Comparison of ENCODE assay signal across 29 cellular contexts in the genomic region with DNA sequence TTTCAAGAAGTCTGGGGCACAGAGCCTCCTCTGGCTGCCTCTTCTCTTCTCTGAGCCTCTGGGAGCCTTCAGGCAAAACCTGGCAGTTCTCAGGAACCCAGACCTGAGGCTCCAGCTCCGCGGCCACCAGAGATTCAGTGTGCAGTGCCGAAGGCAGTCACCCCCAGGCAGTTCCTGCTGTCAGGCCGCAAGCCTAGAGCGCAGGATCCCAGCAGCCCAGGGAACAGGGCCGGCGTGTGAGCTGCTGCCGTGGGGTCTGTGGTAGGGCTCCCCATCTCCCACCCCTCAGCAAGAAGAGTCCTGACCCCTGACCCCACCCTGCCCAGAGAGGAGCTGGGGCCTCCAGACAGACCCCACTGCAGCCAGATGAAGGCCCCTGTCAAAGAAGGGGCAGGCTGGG.
A peak's percentile ranks its signal among the peaks of the same experiment; 100 is the strongest.
DNase-seq lines count a peak whose midpoint lies in the region; ATAC-seq and TF ChIP-seq lines count a peak whose summit lies in the region.
"Had no signal": no experiment of that assay in that cellular context is flagged by ENCODE, and none has a peak within 500 bp of the region (broad histone marks: within the 10 kb centered on the region; RNA-seq: fewer than 3 reads in every experiment).

No MANE protein-coding gene starts in this region.

- no peaks in the 10 kb centered on the region for H3K36me3 ChIP-seq in left ventricle myocardium inferior
- no peaks in the 10 kb centered on the region for H3K36me3 ChIP-seq in NT2/D1 (ENCODE audit: insufficient read depth, insufficient read length, low read length)
- no peaks in the 10 kb centered on the region for H3K36me3 ChIP-seq in mucosa of descending colon (ENCODE audit: low read depth)
- H3K36me3 ChIP-seq in aorta (ENCODE audit: control insufficient read depth in 1 of 2, insufficient read depth in 2 of 2, low read length in 1 of 2): no peaks in the 10 kb centered on the region
- H3K36me3 ChIP-seq: Peyer's patch, SJCRH30 had no signal

- no peaks in the 10 kb centered on the region for H3K9me3 ChIP-seq in right cardiac atrium (ENCODE audit: control insufficient read depth, low read length)
- no peaks in the 10 kb centered on the region for H3K9me3 ChIP-seq in left ventricle myocardium inferior (replicated peaks)
- no peaks in the 10 kb centered on the region for H3K9me3 ChIP-seq in NT2/D1 (ENCODE audit: insufficient read depth, low read length)
- no peaks in the 10 kb centered on the region for H3K9me3 ChIP-seq in mucosa of descending colon
- no peaks in the 10 kb centered on the region for H3K9me3 ChIP-seq in aorta (ENCODE audit: control insufficient read depth, low read length)
- H3K9me3 ChIP-seq: A549, Caco-2, Peyer's patch, SJCRH30 had no signal

- ATAC-seq in right cardiac atrium: no peak
- no peak for ATAC-seq in mucosa of descending colon
- ATAC-seq in aorta (ENCODE audit: low FRiP score): no peak
- no peak for ATAC-seq in HG03460 (IDR thresholded peaks at IDR 0.05; ENCODE audit: unreplicated experiment)
- ATAC-seq: A549, SK-N-SH treated with all-trans-retinoic acid at 6 μM for 48 hours had no signal

- H3K4me1 ChIP-seq in right cardiac atrium (ENCODE audit: control insufficient read depth, insufficient read depth, low read length): no peaks in the 10 kb centered on the region
- H3K4me1 ChIP-seq in left ventricle myocardium inferior: no peaks in the 10 kb centered on the region
- peaks cover 9% of the 10 kb centered on the region for H3K4me1 ChIP-seq in NT2/D1 (ENCODE audit: insufficient read depth, insufficient read length)
- no peaks in the 10 kb centered on the region for H3K4me1 ChIP-seq in mucosa of descending colon (ENCODE audit: low read depth)
- no peaks in the 10 kb centered on the region for H3K4me1 ChIP-seq in aorta (ENCODE audit: control insufficient read depth in 1 of 2, insufficient read depth in 2 of 2, low read length in 2 of 2)
- H3K4me1 ChIP-seq: Caco-2, Peyer's patch, SJCRH30 had no signal

- intact Hi-C loops in right cardiac atrium (cut with DNase I) (no loop called here), left ventricle myocardium inferior (cut with micrococcal nuclease) (no loop called here), mucosa of descending colon (cut with DNase I, micrococcal nuclease) (no loop called here), aorta (cut with DNase I) (no loop called here)

- H3K27me3 ChIP-seq in right cardiac atrium (ENCODE audit: control insufficient read depth, insufficient read depth) (no peaks in the 10 kb centered on the region), left ventricle myocardium inferior (ENCODE audit: low read depth) (no peaks in the 10 kb centered on the region), NT2/D1 (ENCODE audit: insufficient read depth, insufficient read length) (no peaks in the 10 kb centered on the region), aorta (ENCODE audit: control insufficient read depth in 1 of 2, insufficient read depth in 2 of 2, low read length in 1 of 2) (no peaks in the 10 kb centered on the region)
- H3K27me3 ChIP-seq: Peyer's patch, SJCRH30 had no signal

- peak overlapping the region; percentile 21 for H3K9ac ChIP-seq in NT2/D1 (ENCODE audit: insufficient read length, low read depth)
- H3K9ac ChIP-seq: KMS-11 had no signal

- DNase-seq in right cardiac atrium: peak in 2 of 3 donors; percentile 33 to 41
- no peak for DNase-seq in left ventricle myocardium inferior
- no peak for DNase-seq in NT2/D1 (ENCODE audit: low read depth, low spot score)
- DNase-seq in mucosa of descending colon: peak in 2 of 3 donors; percentile 10 to 26
- DNase-seq in aorta: peak; percentile 8 to 72
- DNase-seq in SHP77 (lab: John Stamatoyannopoulos, UW): no peak
- DNase-seq in kidney tubule cell (ENCODE audit: low spot score): no peak
- DNase-seq: AML-193; C1 segment of cervical spinal cord; Caco-2; CD4-positive, alpha-beta memory T cell; DMS 273 treated with DMSO at 0.1 percent for 48 hours; DMS79; EL; GF-D8; GOT3; HCEC 1CT; MM.1S; NCI-H1694 treated with DMSO at 0.1 percent for 48 hours; NCI-H2081; NCI-H2227 treated with DMSO at 0.1 percent for 48 hours; NCI-H526 treated with DMSO at 0.1 percent for 48 hours; OCI-M1; Peyer's patch; SJCRH30 had no signal

- H3K4me3 ChIP-seq in right cardiac atrium (ENCODE audit: low read length) (no peak overlapping the region), left ventricle myocardium inferior (no peak overlapping the region), NT2/D1 (ENCODE audit: insufficient read length, low read depth) (no peak overlapping the region), mucosa of descending colon (no peak overlapping the region), aorta (ENCODE audit: low read length in 2 of 2) (no peak overlapping the region)
- H3K4me3 ChIP-seq: A549, Peyer's patch, SJCRH30 had no signal

- TF ChIP-seq CTCF in left ventricle myocardium inferior (IDR thresholded peaks at IDR 0.05; ENCODE audit: borderline replicate concordance): no peak
- TF ChIP-seq CTCF in mucosa of descending colon (IDR thresholded peaks at IDR 0.05): no peak

- H3K27ac ChIP-seq in right cardiac atrium (ENCODE audit: low read length) (no peak overlapping the region), left ventricle myocardium inferior (replicated peaks) (no peak overlapping the region), aorta (ENCODE audit: low read depth in 1 of 2, low read length in 2 of 2) (no peak overlapping the region)
- H3K27ac ChIP-seq: A549, KMS-11, Peyer's patch, SJCRH30 had no signal

- 77% methylated on average over 8 of the region's 8 CpGs for WGBS in right cardiac atrium
- 77 to 90% methylated on average over 8 of the region's 8 CpGs for WGBS in aorta, 2 donors

Comparison
In these comparisons a context has a peak if more than half of its experiments do, and no peak if none do; other contexts are left out.
1. DNase-seq: peak in right cardiac atrium (2 of 3), mucosa of descending colon (2 of 3) and aorta (2 of 2); none in left ventricle myocardium inferior (single experiment), NT2/D1 (single experiment), SHP77 (0 of 2) and kidney tubule cell (single experiment).